In genomic region chr1:192792628-192793027, GRCh38 we compare ENCODE assay signal across 16 cellular contexts. TPM values are rescaled to one million over a fixed set of nuclear protein-coding genes. Genes with fewer than 3 reads are reported as not detected.
DNase-seq lines count a peak whose midpoint lies in the region; ATAC-seq, FAIRE-seq and TF ChIP-seq lines count a peak whose summit lies in the region.
"Had no signal": no experiment of that assay in that cellular context is flagged by ENCODE, and none has a peak within 500 bp of the region (broad histone marks: within the 10 kb centered on the region; RNA-seq: fewer than 3 reads in every experiment).

No MANE protein-coding gene starts in this region.

- H3K9me3 ChIP-seq in muscle layer of duodenum (ENCODE audit: control insufficient read depth in 1 of 2, low read length in 2 of 2): no peaks in the 10 kb centered on the region
- H3K9me3 ChIP-seq in uterus: no peaks in the 10 kb centered on the region
- no peaks in the 10 kb centered on the region for H3K9me3 ChIP-seq in spleen
- H3K9me3 ChIP-seq: BLaER1 had no signal

- no peaks in the 10 kb centered on the region for H3K36me3 ChIP-seq in muscle layer of duodenum (ENCODE audit: control insufficient read depth in 1 of 2, insufficient read depth in 2 of 2, low read length in 2 of 2)
- no peaks in the 10 kb centered on the region for H3K36me3 ChIP-seq in uterus
- no peaks in the 10 kb centered on the region for H3K36me3 ChIP-seq in spleen
- H3K36me3 ChIP-seq: BLaER1 had no signal

- no peak for DNase-seq in uterus
- DNase-seq in omental fat pad (ENCODE audit: low spot score): no peak
- DNase-seq in spleen: no peak
- DNase-seq: CD4-positive, alpha-beta memory T cell; DMS153; DMS79; GF-D8; H9 had no signal

- peak; percentile 11 for FAIRE-seq in A204.1 (lab: Jason Lieb, UNC)
- FAIRE-seq in colon (lab: Jason Lieb, UNC): peak; percentile 58
- FAIRE-seq: H1, HepG2 had no signal

- WGBS in spleen, 5 donors: 76 to 92% (median 89%) methylated on average over 2 of the region's 2 CpGs

- TF ChIP-seq POLR2A in uterus (IDR thresholded peaks at IDR 0.05) (no peak), spleen (IDR thresholded peaks at IDR 0.05) (no peak)

- H3K27me3 ChIP-seq in muscle layer of duodenum (ENCODE audit: low read depth, low read length) (no peaks in the 10 kb centered on the region), uterus (no peaks in the 10 kb centered on the region), spleen (replicated peaks in 1 of 7) (no peaks in the 10 kb centered on the region)
- H3K27me3 ChIP-seq: BLaER1 had no signal

- TF ChIP-seq CTCF in uterus (IDR thresholded peaks at IDR 0.05) (no peak), omental fat pad (IDR thresholded peaks at IDR 0.05) (no peak), spleen (IDR thresholded peaks at IDR 0.05 in 8 of 11, conservative IDR thresholded peaks at IDR 0.05 in 3 of 11) (no peak)

- H3K4me3 ChIP-seq in muscle layer of duodenum (ENCODE audit: low read depth in 1 of 2, low read length in 2 of 2): no peak overlapping the region
- no peak overlapping the region for H3K4me3 ChIP-seq in uterus
- no peak overlapping the region for H3K4me3 ChIP-seq in spleen
- H3K4me3 ChIP-seq: BLaER1 had no signal

- ATAC-seq in omental fat pad (ENCODE audit: low FRiP score) (no peak), GM18870 (IDR thresholded peaks at IDR 0.05; ENCODE audit: unreplicated experiment) (no peak)
- ATAC-seq: HepG2 had no signal

- intact Hi-C loops in uterus (cut with DNase I; ENCODE audit: low total_unique reads) (no loop called here), spleen (cut with DNase I; ENCODE audit: low total_unique reads) (no loop called here)

- H3K27ac ChIP-seq in muscle layer of duodenum (ENCODE audit: low read length): peak overlapping the region; percentile 1
- peak overlapping the region; percentile 75 to 91 for H3K27ac ChIP-seq in uterus
- no peak overlapping the region for H3K27ac ChIP-seq in spleen
- H3K27ac ChIP-seq: 22Rv1, BLaER1 had no signal

- peaks cover 0 to 8% of the 10 kb centered on the region in 2 donors for H3K4me1 ChIP-seq in muscle layer of duodenum (ENCODE audit: control insufficient read depth in 1 of 2, insufficient read depth in 2 of 2, low read length in 2 of 2)
- H3K4me1 ChIP-seq in uterus: peaks cover 0 to 11% of the 10 kb centered on the region in 2 donors
- no peaks in the 10 kb centered on the region for H3K4me1 ChIP-seq in spleen
- H3K4me1 ChIP-seq: BLaER1 had no signal

RNA-seq across cellular contexts. Expression of gene RGS2, which starts 16.2 kb away (rescaled TPM):
- total RNA-seq in uterus (100 to 1,000 TPM; 103 to 164 (median 134) TPM), omental fat pad (100 to 1,000 TPM in 3 of 4 donors, 10 to 100 TPM in 1; 92.2 to 375 (median 140) TPM), spleen (100 to 1,000 TPM; 144 to 377 (median 175) TPM)
- polyA plus RNA-seq in spleen: 100 to 1,000 TPM in 1 of 3 donors, 10 to 100 TPM in 2; 56.9 to 123 (median 58.3) TPM

Comparison
In these comparisons a context has a peak if more than half of its experiments do, and no peak if none do; other contexts are left out.
1. H3K27ac ChIP-seq: peak in muscle layer of duodenum (single experiment) and uterus (2 of 2); none in spleen (0 of 8).